In genomic region chr1:167799747-167800146, GRCh38 we compare ENCODE assay signal across 20 cellular contexts.
"Had no signal": no experiment of that assay in that cellular context is flagged by ENCODE, and none has a peak within 500 bp of the region (broad histone marks: within the 10 kb centered on the region; RNA-seq: fewer than 3 reads in every experiment).

No MANE protein-coding gene starts in this region.

- ATAC-seq: gastroesophageal sphincter, lower lobe of right lung, natural killer cell had no signal

- H3K4me3 ChIP-seq: gastroesophageal sphincter, hepatocyte, lower lobe of right lung, transverse colon had no signal

- H3K27ac ChIP-seq: brain microvascular endothelial cell, epithelial cell of prostate, lower lobe of right lung, neutrophil, transverse colon had no signal

- H3K36me3 ChIP-seq: brain microvascular endothelial cell, gastroesophageal sphincter, lower lobe of right lung, neutrophil, transverse colon had no signal

- H3K27me3 ChIP-seq: brain microvascular endothelial cell, gastroesophageal sphincter, hepatocyte, neutrophil, transverse colon had no signal

- DNase-seq: activated CD4-positive, alpha-beta memory T cell treated with anti-CD3 and anti-CD28 coated beads for 36 hours; activated CD4-positive, alpha-beta T cell treated with anti-CD3 and anti-CD28 coated beads, Interleukin-2, amount 10 ng/mL, durations not matched to agents 24 days and 14 days; activated CD4-positive, CD25-positive, alpha-beta regulatory T cell treated with anti-CD3 and anti-CD28 coated beads, Interleukin-2, amount 50 U/mL, for 72 hours; activated CD8-positive, alpha-beta memory T cell treated with anti-CD3 and anti-CD28 coated beads, Interleukin-2, amount 50 U/mL, for 4 hours; activated effector memory CD4-positive, alpha-beta T cell treated with anti-CD3 and anti-CD28 coated beads, Interleukin-2, amount 50 U/mL, for 16 hours; activated naive CD4-positive, alpha-beta T cell treated with anti-CD3 and anti-CD28 coated beads, Interleukin-2, amount 10 ng/mL, durations not matched to agents 7 days and 5 days; activated naive CD8-positive, alpha-beta T cell treated with anti-CD3 and anti-CD28 coated beads, Interleukin-2, amount 10 ng/mL, durations not matched to agents 7 days and 5 days; activated T-cell treated with anti-CD3 and anti-CD28 coated beads, Interleukin-2, amount 50 U/mL, for 1 hour; brain microvascular endothelial cell; endodermal cell; lower lobe of right lung; natural killer cell; stimulated activated CD4-positive, alpha-beta T cell treated with anti-CD3 and anti-CD28 coated beads, Interleukin-2, amount 100 ng/mL, for 48 hours; stimulated activated naive CD4-positive, alpha-beta T cell treated with Interleukin-2 at 50 U/mL for 16 hours; T1000; transverse colon had no signal

- H3K9me3 ChIP-seq: gastroesophageal sphincter, lower lobe of right lung, neutrophil, transverse colon had no signal
